In genomic region chr10:27742926-27743735, GRCh38 we compare ENCODE assay signal across 1 cellular context.
TF ChIP-seq lines count a peak whose summit lies in the region.

No MANE protein-coding gene starts in this region.

TF ChIP-seq in K562, 482 proteins besides CTCF, POLR2A, EP300 and RAD21 (continued from another document):
- TF ChIP-seq, protein P1, sequence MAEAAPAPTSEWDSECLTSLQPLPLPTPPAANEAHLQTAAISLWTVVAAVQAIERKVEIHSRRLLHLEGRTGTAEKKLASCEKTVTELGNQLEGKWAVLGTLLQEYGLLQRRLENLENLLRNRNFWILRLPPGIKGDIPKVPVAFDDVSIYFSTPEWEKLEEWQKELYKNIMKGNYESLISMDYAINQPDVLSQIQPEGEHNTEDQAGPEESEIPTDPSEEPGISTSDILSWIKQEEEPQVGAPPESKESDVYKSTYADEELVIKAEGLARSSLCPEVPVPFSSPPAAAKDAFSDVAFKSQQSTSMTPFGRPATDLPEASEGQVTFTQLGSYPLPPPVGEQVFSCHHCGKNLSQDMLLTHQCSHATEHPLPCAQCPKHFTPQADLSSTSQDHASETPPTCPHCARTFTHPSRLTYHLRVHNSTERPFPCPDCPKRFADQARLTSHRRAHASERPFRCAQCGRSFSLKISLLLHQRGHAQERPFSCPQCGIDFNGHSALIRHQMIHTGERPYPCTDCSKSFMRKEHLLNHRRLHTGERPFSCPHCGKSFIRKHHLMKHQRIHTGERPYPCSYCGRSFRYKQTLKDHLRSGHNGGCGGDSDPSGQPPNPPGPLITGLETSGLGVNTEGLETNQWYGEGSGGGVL (CRISPR knock-in tag; IDR thresholded peaks at IDR 0.05): no peak
- TF ChIP-seq ADNP (tag; IDR thresholded peaks at IDR 0.05): no peak
- TF ChIP-seq XRCC5 (IDR thresholded peaks at IDR 0.05; ENCODE audit: low read depth, low read length): no peak
- TF ChIP-seq, protein P2, sequence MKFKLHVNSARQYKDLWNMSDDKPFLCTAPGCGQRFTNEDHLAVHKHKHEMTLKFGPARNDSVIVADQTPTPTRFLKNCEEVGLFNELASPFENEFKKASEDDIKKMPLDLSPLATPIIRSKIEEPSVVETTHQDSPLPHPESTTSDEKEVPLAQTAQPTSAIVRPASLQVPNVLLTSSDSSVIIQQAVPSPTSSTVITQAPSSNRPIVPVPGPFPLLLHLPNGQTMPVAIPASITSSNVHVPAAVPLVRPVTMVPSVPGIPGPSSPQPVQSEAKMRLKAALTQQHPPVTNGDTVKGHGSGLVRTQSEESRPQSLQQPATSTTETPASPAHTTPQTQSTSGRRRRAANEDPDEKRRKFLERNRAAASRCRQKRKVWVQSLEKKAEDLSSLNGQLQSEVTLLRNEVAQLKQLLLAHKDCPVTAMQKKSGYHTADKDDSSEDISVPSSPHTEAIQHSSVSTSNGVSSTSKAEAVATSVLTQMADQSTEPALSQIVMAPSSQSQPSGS (CRISPR knock-in tag; IDR thresholded peaks at IDR 0.05): no peak
TF ChIP-seq in K562: peak in this region for 0.
